In the genomic region with DNA sequence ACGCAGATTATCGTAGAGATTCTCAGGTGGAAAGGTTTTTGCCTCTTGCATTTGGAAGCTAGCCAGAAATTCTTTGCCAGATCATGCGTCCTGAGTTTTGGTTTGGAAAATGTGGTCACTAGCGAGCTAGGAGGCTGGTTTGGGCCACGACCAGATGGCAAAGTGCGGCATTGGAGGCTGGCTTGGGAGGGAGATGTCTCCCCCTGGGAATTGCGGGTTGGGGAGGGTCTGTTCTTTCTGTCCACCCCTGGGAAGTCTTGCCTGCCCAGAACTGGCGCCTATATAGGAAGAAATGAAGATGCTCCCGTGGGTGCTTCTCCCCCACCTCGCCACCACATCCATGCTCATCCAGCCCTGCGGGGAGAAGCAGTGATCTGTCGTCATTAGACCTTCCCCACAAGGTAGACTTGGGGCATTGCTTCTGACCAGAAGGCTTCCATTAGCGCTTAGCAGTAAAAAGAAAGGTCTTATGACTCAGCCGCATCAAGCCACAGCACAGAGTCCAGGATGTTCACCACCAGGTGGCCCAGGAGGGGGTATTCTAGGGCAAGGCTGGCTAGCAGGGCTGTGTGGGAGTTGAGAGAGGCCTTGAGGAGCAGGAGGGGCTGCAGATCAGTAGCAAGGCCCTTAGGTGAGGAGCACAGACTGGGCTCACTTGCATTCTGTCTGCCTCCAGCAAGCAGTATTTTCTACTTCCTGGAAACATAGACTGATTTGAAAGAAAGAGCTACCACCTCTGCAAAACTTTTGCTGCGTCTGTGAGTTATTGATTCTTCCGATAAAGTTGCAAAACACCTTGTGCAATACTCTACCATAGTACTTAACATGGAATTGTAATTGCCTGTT, we compare ENCODE assay signal across 8 cellular contexts. TPM values are rescaled to one million over a fixed set of nuclear protein-coding genes. Genes with fewer than 3 reads are reported as not detected.
DNase-seq lines count a peak whose midpoint lies in the region; ATAC-seq, FAIRE-seq and TF ChIP-seq lines count a peak whose summit lies in the region.

No MANE protein-coding gene starts in this region.

- peak; percentile 43 for FAIRE-seq in keratinocyte (lab: Jason Lieb, UNC)

- peak overlapping the region; percentile 98 for H3K27ac Mint-ChIP-seq in activated naive CD8-positive, alpha-beta T cell treated with anti-CD3 and anti-CD28 coated beads, Interleukin-2, amount 10 ng/mL, durations not matched to agents 7 days and 5 days

- H3K9me3 Mint-ChIP-seq in activated naive CD8-positive, alpha-beta T cell treated with anti-CD3 and anti-CD28 coated beads, Interleukin-2, amount 10 ng/mL, durations not matched to agents 7 days and 5 days = no peaks in the 10 kb centered on the region

- H3K36me3 ChIP-seq in cardiac muscle cell (no peaks in the 10 kb centered on the region), keratinocyte (ENCODE audit: control insufficient read depth in 2 of 2, extremely low read depth in 1 of 2, insufficient read depth in 2 of 2, low read length in 2 of 2) (no peaks in the 10 kb centered on the region)

- peaks cover 29% of the 10 kb centered on the region for H3K79me2 ChIP-seq in keratinocyte (ENCODE audit: control insufficient read depth, insufficient read depth, low read length)

- dilution Hi-C loops in keratinocyte (cut with MboI; ENCODE audit: extremely low pct_ligation_motif_present, low sequenced_read_pairs) = no loop called here

- no peaks in the 10 kb centered on the region for H3K9me3 ChIP-seq in cardiac muscle cell (ENCODE audit: low read depth)
- no peaks in the 10 kb centered on the region for H3K9me3 ChIP-seq in keratinocyte (ENCODE audit: control insufficient read depth, low read depth, low read length)

- peak overlapping the region; percentile 18 for H3K4me2 ChIP-seq in keratinocyte (ENCODE audit: control insufficient read depth, extremely low read depth, insufficient read depth, low read depth, low read length)

- DNase-seq in cardiac muscle cell (ENCODE audit: low read depth in 1 of 2, low spot score in 1 of 2) (peak; percentile 68 to 91), cardiac septum (ENCODE audit: low spot score) (no peak), HL-60 (ENCODE audit: low read depth in 1 of 2, low spot score in 1 of 2) (peak; percentile 77 to 92), SW480 (ENCODE audit: low spot score) (peak; percentile 91), keratinocyte (ENCODE audit: low read depth, low spot score) (peak; percentile 68), NCI-H1105 (lab: John Stamatoyannopoulos, UW) (no peak)
- DNase-seq in activated naive CD8-positive, alpha-beta T cell treated with anti-CD3 and anti-CD28 coated beads, Interleukin-2, amount 10 ng/mL, durations not matched to agents 7 days and 5 days = peak; percentile 77
- DNase-seq in stimulated activated CD4-positive, alpha-beta T cell treated with anti-CD3 and anti-CD28 coated beads, TNF-alpha, amount 100 ng/mL, for 1 hour (ENCODE audit: low read depth in 3 of 3, low spot score in 1 of 3) = peak; percentile 43 to 58 (median 52)

- no peaks in the 10 kb centered on the region for H3K9me1 ChIP-seq in keratinocyte (ENCODE audit: control insufficient read depth, extremely low read depth, insufficient read depth, low read length)

- no peak overlapping the region for H2AFZ ChIP-seq in keratinocyte (ENCODE audit: control insufficient read depth, low read length)

- H3K36me3 Mint-ChIP-seq in activated naive CD8-positive, alpha-beta T cell treated with anti-CD3 and anti-CD28 coated beads, Interleukin-2, amount 10 ng/mL, durations not matched to agents 7 days and 5 days = peaks cover 25% of the 10 kb centered on the region

- intact Hi-C loops in cardiac septum (cut with DNase I) = loop anchor here (2.0 to 10.0 kb wide), 4 partner anchors 15 to 365 kb away; a partner anchor contains a TSS

- TF ChIP-seq CTCF in cardiac muscle cell (IDR thresholded peaks at IDR 0.05; ENCODE audit: low read depth, low read length) (peak; percentile 60), HL-60 (IDR thresholded peaks at IDR 0.05; ENCODE audit: insufficient read depth, low read length) (peak; percentile 47), keratinocyte (optimal IDR thresholded peaks at IDR 0.05 in 1 of 3, IDR thresholded peaks at IDR 0.05 in 1 of 3, conservative IDR thresholded peaks at IDR 0.05 in 1 of 3; ENCODE audit: extremely low read depth in 1 of 3, insufficient read depth in 2 of 3, low read length in 3 of 3) (peak; percentile 72 to 75 (median 74))

- no peaks in the 10 kb centered on the region for H4K20me1 ChIP-seq in keratinocyte (ENCODE audit: control insufficient read depth, extremely low read depth, insufficient read depth, low read length)

- H3K27me3 ChIP-seq in cardiac muscle cell (no peaks in the 10 kb centered on the region), HL-60 (ENCODE audit: insufficient read depth, poor library complexity, severe bottlenecking) (no peaks in the 10 kb centered on the region), keratinocyte (ENCODE audit: control insufficient read depth, extremely low read depth, insufficient read depth, low read length) (no peaks in the 10 kb centered on the region)

- H3K4me1 ChIP-seq in cardiac muscle cell (ENCODE audit: low read depth) (peaks cover 21% of the 10 kb centered on the region), keratinocyte (ENCODE audit: control insufficient read depth, extremely low read depth, insufficient read depth, low read length) (peaks cover 41% of the 10 kb centered on the region)

- no peak overlapping the region for H3K9ac ChIP-seq in keratinocyte (ENCODE audit: control insufficient read depth, extremely low read depth, insufficient read depth, low read length)

- H3K4me1 Mint-ChIP-seq in activated naive CD8-positive, alpha-beta T cell treated with anti-CD3 and anti-CD28 coated beads, Interleukin-2, amount 10 ng/mL, durations not matched to agents 7 days and 5 days = peaks cover 62% of the 10 kb centered on the region

- no peak overlapping the region for H3K4me3 ChIP-seq in cardiac muscle cell
- no peak overlapping the region for H3K4me3 ChIP-seq in HL-60 (replicated peaks; ENCODE audit: insufficient read depth, low read length)
- no peak overlapping the region for H3K4me3 ChIP-seq in keratinocyte (ENCODE audit: control insufficient read depth in 2 of 3, extremely low read depth in 1 of 3, insufficient read depth in 2 of 3, low read depth in 1 of 3, low read length in 3 of 3)

- peak overlapping the region; percentile 45 for H3K27ac ChIP-seq in cardiac muscle cell
- peak overlapping the region; percentile 84 for H3K27ac ChIP-seq in HL-60 (replicated peaks)
- H3K27ac ChIP-seq in keratinocyte (ENCODE audit: control insufficient read depth, insufficient read depth, low read length) = peak overlapping the region; percentile 40

- no peaks in the 10 kb centered on the region for H3K27me3 Mint-ChIP-seq in activated naive CD8-positive, alpha-beta T cell treated with anti-CD3 and anti-CD28 coated beads, Interleukin-2, amount 10 ng/mL, durations not matched to agents 7 days and 5 days

- ATAC-seq in activated naive CD8-positive, alpha-beta T cell treated with anti-CD3 and anti-CD28 coated beads, Interleukin-2, amount 10 ng/mL, durations not matched to agents 7 days and 5 days (ENCODE audit: low read depth) = peak; percentile 45

- H3K4me3 Mint-ChIP-seq in activated naive CD8-positive, alpha-beta T cell treated with anti-CD3 and anti-CD28 coated beads, Interleukin-2, amount 10 ng/mL, durations not matched to agents 7 days and 5 days = peak overlapping the region; percentile 73

- POLR2A ChIA-PET in activated naive CD8-positive, alpha-beta T cell treated with anti-CD3 and anti-CD28 coated beads, Interleukin-2, amount 10 ng/mL, durations not matched to agents 7 days and 5 days (lab: Charles Lee) = interaction anchor here (0.6 to 14.4 kb wide), 14 partner anchors 9 to 127 kb away, joined by 3 to 319 read pairs (median 6); a partner anchor contains a TSS

RNA-seq across cellular contexts. Expression of a gene that starts 1.5 kb away (rescaled TPM):
- 105 and 161 TPM in 2 replicates for total RNA-seq in cardiac muscle cell
- polyA plus RNA-seq in cardiac muscle cell = 285 and 366 TPM in 2 replicates
- 216 TPM for total RNA-seq in cardiac septum
- total RNA-seq in activated naive CD8-positive, alpha-beta T cell treated with anti-CD3 and anti-CD28 coated beads, Interleukin-2, amount 10 ng/mL, durations not matched to agents 7 days and 5 days = 100 to 1,000 TPM; 356 to 363 TPM
- 130 to 368 TPM (median 228 TPM) in 3 replicates for polyA plus RNA-seq in keratinocyte
- polyA plus RNA-seq in keratinocyte (2011; ENCODE audit: low read depth) = 45.8 TPM
- 133 and 268 TPM in 2 replicates for polyA plus RNA-seq in keratinocyte (2011; cell fraction: cytosol; rRNA removed)
- 43.9 and 72.5 TPM in 2 replicates for polyA plus RNA-seq in keratinocyte (2011; cell fraction: nucleus; rRNA removed)
- polyA plus RNA-seq in keratinocyte (2012; ENCODE audit: low replicate concordance) = 119 and 195 TPM in 2 replicates
- 115 to 228 TPM (median 199 TPM) in 3 replicates for polyA minus RNA-seq in keratinocyte
- 174 TPM for polyA minus RNA-seq in keratinocyte (2011; cell fraction: cytosol; rRNA and poly(A)+ RNA removed)
- polyA minus RNA-seq in keratinocyte (2011; cell fraction: nucleus; rRNA and poly(A)+ RNA removed) = 37.6 and 72.0 TPM in 2 replicates

Comparison
In these comparisons a context has a peak if more than half of its experiments do, and no peak if none do; other contexts are left out.
1. DNase-seq: peak in cardiac muscle cell (2 of 2), HL-60 (2 of 2), SW480 (single experiment), activated naive CD8-positive, alpha-beta T cell treated with anti-CD3 and anti-CD28 coated beads, Interleukin-2, amount 10 ng/mL, durations not matched to agents 7 days and 5 days (single experiment), keratinocyte (single experiment) and stimulated activated CD4-positive, alpha-beta T cell treated with anti-CD3 and anti-CD28 coated beads, TNF-alpha, amount 100 ng/mL, for 1 hour (3 of 3); none in cardiac septum (single experiment) and NCI-H1105 (single experiment).
2. Peak in every context shown above with its lines, with median percentiles within 50 percentile points of each other: H3K27ac ChIP-seq and CTCF ChIP-seq.